ENCODE assay signal across 8 cellular contexts in genomic region chr2:176188969-176189665, GRCh38. TPM values are rescaled to one million over a fixed set of nuclear protein-coding genes. Genes with fewer than 3 reads are reported as not detected.
DNase-seq lines count a peak whose midpoint lies in the region; ATAC-seq, FAIRE-seq and TF ChIP-seq lines count a peak whose summit lies in the region.

No MANE protein-coding gene starts in this region.

- H3K56ac ChIP-seq in H1 (replicated peaks; ENCODE audit: insufficient read length, low read depth, low read length): no peak overlapping the region

- no peak for FAIRE-seq in H1 (lab: Jason Lieb, UNC)

- TF ChIP-seq RAD21 in H1 (IDR thresholded peaks at IDR 0.05 in 1 of 2, conservative IDR thresholded peaks at IDR 0.05 in 1 of 2; ENCODE audit: low read depth in 2 of 2, low read length in 2 of 2) (no peak), neural cell (conservative IDR thresholded peaks at IDR 0.05) (no peak)

- H2AK5ac ChIP-seq in H1 (ENCODE audit: low read depth, low read length): no peak overlapping the region

- no peaks in the 10 kb centered on the region for H3K36me3 ChIP-seq in CD4-positive, CD25-positive, alpha-beta regulatory T cell (ENCODE audit: control insufficient read depth, insufficient read depth, low read length)
- H3K36me3 ChIP-seq in H1 (ENCODE audit: control insufficient read depth in 2 of 4, insufficient read depth in 4 of 4, low read length in 3 of 4) (no peaks in the 10 kb centered on the region), neural cell (ENCODE audit: insufficient read depth, low read length) (no peaks in the 10 kb centered on the region), thyroid gland (no peaks in the 10 kb centered on the region)

- H2AFZ ChIP-seq in H1 (ENCODE audit: low read length) (no peak overlapping the region), neural cell (ENCODE audit: low read depth, low read length) (no peak overlapping the region)

- no peak overlapping the region for H3K18ac ChIP-seq in H1 (ENCODE audit: extremely low read depth, low read length)

- peaks cover 24% of the 10 kb centered on the region for H3K4me1 ChIP-seq in CD4-positive, CD25-positive, alpha-beta regulatory T cell (ENCODE audit: control insufficient read depth, insufficient read depth, low read length, poor library complexity, severe bottlenecking)
- H3K4me1 ChIP-seq in H1 (replicated peaks in 1 of 4; ENCODE audit: control insufficient read depth in 3 of 4, insufficient read depth in 4 of 4, low read length in 3 of 4) (peaks cover 5 to 12% (median 6%) of the 10 kb centered on the region in 4 experiments; a peak in 5 of 7 replicates), thyroid gland (peaks cover 9 to 17% of the 10 kb centered on the region in 2 donors)

- H4K8ac ChIP-seq in H1 (ENCODE audit: extremely low read depth, insufficient read depth, low read length): peak overlapping the region; percentile 82; the same call in 1 of the 2 replicates

- no peak overlapping the region for H3K14ac ChIP-seq in H1 (ENCODE audit: insufficient read length)

- peaks cover 49% of the 10 kb centered on the region for H3K27me3 ChIP-seq in CD4-positive, CD25-positive, alpha-beta regulatory T cell (ENCODE audit: control insufficient read depth, insufficient read depth, low read length)
- H3K27me3 ChIP-seq in H1 (replicated peaks in 1 of 4; ENCODE audit: control insufficient read depth in 3 of 4, extremely low read depth in 1 of 4, insufficient read depth in 3 of 4, low read length in 3 of 4) (peaks cover 71 to 99% (median 88%) of the 10 kb centered on the region in 4 experiments), neural cell (ENCODE audit: insufficient read depth, low read depth, low read length) (peaks cover 99% of the 10 kb centered on the region), thyroid gland (peaks cover 55% of the 10 kb centered on the region)

- 2% methylated on average over 59 of the region's 77 CpGs; no CpG with 5 or more reads in 1 of the 2 experiments for WGBS in H1 (ENCODE audit: extremely low coverage in 1 of 2, insufficient coverage in 1 of 2, insufficient read length in 1 of 2, insufficient replicate concordance in 2 of 2, low coverage in 1 of 2, low lambda C conversion rate in 2 of 2, missing lambda C conversion rate in 1 of 2), 2 experiments
- 6 to 14% methylated on average over 15 to 27 of the region's 77 CpGs for WGBS in thyroid gland, 2 donors

- no peak overlapping the region for H3K27ac Mint-ChIP-seq in CD4-positive, CD25-positive, alpha-beta regulatory T cell

- H3F3A ChIP-seq in neural cell (ENCODE audit: insufficient read depth, low read length, poor library complexity, severe bottlenecking): no peaks in the 10 kb centered on the region

- TF ChIP-seq POLR2A in H1 (IDR thresholded peaks at IDR 0.05; ENCODE audit: control extremely low read depth in 1 of 2, low read depth in 2 of 2, low read length in 2 of 2) (no peak), thyroid gland (IDR thresholded peaks at IDR 0.05) (no peak)

- ATAC-seq in CD4-positive, CD25-positive, alpha-beta regulatory T cell (ENCODE audit: low read depth in 2 of 2): no peak
- ATAC-seq in HG02571 (IDR thresholded peaks at IDR 0.05; ENCODE audit: unreplicated experiment): no peak
- ATAC-seq in GM21515 (IDR thresholded peaks at IDR 0.05; ENCODE audit: unreplicated experiment): no peak

- no peak overlapping the region for H4K5ac ChIP-seq in H1 (ENCODE audit: insufficient read length, low read depth, low read length)

- intact Hi-C loops in thyroid gland (cut with DNase I): no loop called here

- H2BK15ac ChIP-seq in H1 (ENCODE audit: low read length): no peak overlapping the region

- H2BK20ac ChIP-seq in H1 (ENCODE audit: low read length): no peak overlapping the region

- H3K9me2 ChIP-seq in neural cell (ENCODE audit: insufficient read depth, low read length): no peaks in the 10 kb centered on the region

- H2BK12ac ChIP-seq in H1 (ENCODE audit: low read depth, low read length): no peak overlapping the region

- no peak overlapping the region for H3K27ac ChIP-seq in CD4-positive, CD25-positive, alpha-beta regulatory T cell (ENCODE audit: insufficient read depth, low read length, poor library complexity, severe bottlenecking)
- H3K27ac ChIP-seq in H1 (ENCODE audit: low read depth, low read length) (no peak overlapping the region), neural cell (ENCODE audit: low read length) (no peak overlapping the region), thyroid gland (no peak overlapping the region)

- no peaks in the 10 kb centered on the region for H3K9me3 ChIP-seq in CD4-positive, CD25-positive, alpha-beta regulatory T cell (ENCODE audit: control insufficient read depth in 2 of 2, low read length in 2 of 2)
- H3K9me3 ChIP-seq in H1 (ENCODE audit: insufficient read depth in 2 of 2, low read depth in 1 of 2, low read length in 1 of 2) (no peaks in the 10 kb centered on the region), neural cell (ENCODE audit: low read length) (no peaks in the 10 kb centered on the region), thyroid gland (no peaks in the 10 kb centered on the region)

- H3K4me1 Mint-ChIP-seq in CD4-positive, CD25-positive, alpha-beta regulatory T cell: peaks cover 7 to 22% (median 11%) of the 10 kb centered on the region in 4 donors

- CTCF ChIA-PET in H1 (lab: Charles Lee; ENCODE audit: partially characterized antibody): interaction anchor here (1.1 to 8.7 kb wide), 3 partner anchors 10 to 49 kb away, joined by 3 to 60 read pairs (median 3); no protein-coding TSS in a partner anchor

- H3K27me3 Mint-ChIP-seq in CD4-positive, CD25-positive, alpha-beta regulatory T cell: peaks cover 89% of the 10 kb centered on the region

- H3K9me3 Mint-ChIP-seq in CD4-positive, CD25-positive, alpha-beta regulatory T cell: peaks cover 0 to 10% (median 0%) of the 10 kb centered on the region in 7 donors

- no peak overlapping the region for H3K4me3 ChIP-seq in CD4-positive, CD25-positive, alpha-beta regulatory T cell (ENCODE audit: low read depth, low read length)
- H3K4me3 ChIP-seq in H1 (ENCODE audit: extremely low read depth in 1 of 4, insufficient read depth in 2 of 4, low read depth in 3 of 4, low read length in 4 of 4) (peak overlapping the region; percentile 2 to 54 (median 28); a peak in 5 of 8 replicates), neural cell (ENCODE audit: low read length) (no peak overlapping the region), thyroid gland (replicated peaks in 1 of 3) (peak overlapping the region in 1 of 3 donors; percentile 46)

- no peak overlapping the region for H3K4ac ChIP-seq in H1 (replicated peaks; ENCODE audit: insufficient read length, low read depth, low read length)

- peak overlapping the region in 3 of 4 donors; percentile 56 to 76 (median 76) for H3K4me3 Mint-ChIP-seq in CD4-positive, CD25-positive, alpha-beta regulatory T cell

- H3K36me3 Mint-ChIP-seq in CD4-positive, CD25-positive, alpha-beta regulatory T cell: no peaks in the 10 kb centered on the region

- no peak for DNase-seq in CD4-positive, CD25-positive, alpha-beta regulatory T cell
- peak; percentile 68 for DNase-seq in NCI-H146 (lab: John Stamatoyannopoulos, UW)
- DNase-seq in H1 (ENCODE audit: low read depth in 1 of 2, low spot score in 2 of 2): peak in 1 of 2 experiments; percentile 71
- no peak for DNase-seq in stimulated activated CD8-positive, alpha-beta memory T cell treated with anti-CD3 and anti-CD28 coated beads, Interleukin-4, amount 100 ng/mL, for 48 hours
- DNase-seq in thyroid gland: no peak

- POLR2A ChIA-PET in H1 (lab: Charles Lee; ENCODE audit: partially characterized antibody): interaction anchor here (0.6 to 1.1 kb wide), 6 partner anchors 10 to 48 kb away, joined by 3 to 4 read pairs (median 3); no protein-coding TSS in a partner anchor

- H4K91ac ChIP-seq in H1 (replicated peaks; ENCODE audit: insufficient read length, low read length): no peak overlapping the region

- peaks cover 8 to 21% of the 10 kb centered on the region in 2 experiments for H4K20me1 ChIP-seq in H1 (replicated peaks in 1 of 2; ENCODE audit: control insufficient read depth in 1 of 2, insufficient read depth in 2 of 2, low read length in 2 of 2)
- H4K20me1 ChIP-seq in neural cell (ENCODE audit: insufficient read depth): no peaks in the 10 kb centered on the region

- no peak overlapping the region for H3K23ac ChIP-seq in H1 (ENCODE audit: insufficient read length)

- H3K4me2 ChIP-seq in H1 (ENCODE audit: insufficient read depth in 1 of 2, low read depth in 2 of 2, low read length in 2 of 2): peak overlapping the region; percentile 63 to 76
- H3K4me2 ChIP-seq in neural cell (ENCODE audit: low read length): no peak overlapping the region

- TF ChIP-seq EP300 in H1 (IDR thresholded peaks at IDR 0.05; ENCODE audit: borderline replicate concordance in 1 of 2, low read depth in 2 of 2, low read length in 2 of 2) (no peak), neural cell (conservative IDR thresholded peaks at IDR 0.05; ENCODE audit: poor library complexity, severe bottlenecking) (no peak)

- H3K9ac ChIP-seq in H1 (replicated peaks in 1 of 4; ENCODE audit: extremely low read depth in 1 of 4, low read depth in 3 of 4, low read length in 3 of 4) (no peak overlapping the region), neural cell (ENCODE audit: low read length) (no peak overlapping the region)

- H3K79me1 ChIP-seq in H1 (ENCODE audit: low read depth, low read length): no peaks in the 10 kb centered on the region

- H3K23me2 ChIP-seq in H1 (ENCODE audit: low read depth, low read length): peaks cover 11% of the 10 kb centered on the region; the same call in 1 of the 2 replicates

- H3K79me2 ChIP-seq in H1 (ENCODE audit: control insufficient read depth in 1 of 2, insufficient read depth in 2 of 2, low read length in 2 of 2) (no peaks in the 10 kb centered on the region), neural cell (replicated peaks; ENCODE audit: insufficient read depth, low read length) (no peaks in the 10 kb centered on the region)

- TF ChIP-seq CTCF in H1 (IDR thresholded peaks at IDR 0.05; ENCODE audit: control extremely low read depth in 1 of 3, insufficient read depth in 1 of 3, low read depth in 1 of 3, low read length in 3 of 3): no peak
- TF ChIP-seq CTCF in neural cell (IDR thresholded peaks at IDR 0.05; ENCODE audit: poor library complexity, severe bottlenecking): no peak
- TF ChIP-seq CTCF in thyroid gland (IDR thresholded peaks at IDR 0.05): no peak

- no peak overlapping the region for H2BK5ac ChIP-seq in H1 (ENCODE audit: low read depth, low read length)

- H2BK120ac ChIP-seq in H1 (replicated peaks; ENCODE audit: low read depth, low read length): no peak overlapping the region

RNA-seq across cellular contexts. Expression of gene HOXD1, which starts 0.6 kb away (rescaled TPM):
- total RNA-seq in CD4-positive, CD25-positive, alpha-beta regulatory T cell: not detected
- polyA plus RNA-seq in CD4-positive, CD25-positive, alpha-beta regulatory T cell: not detected
- total RNA-seq in H1 (2021; fragmentation: NEBNext Ultra II Directional; extraction: Animal tissue kit (Norgen Biotek cat#: 25700)): not detected in 2 replicates
- polyA plus RNA-seq in H1 (2011; rRNA removed): 0.03 TPM in 1 of 2 replicates, not detected in the other
- not detected for polyA plus RNA-seq in H1 (2011; cell fraction: cytosol; rRNA removed)
- polyA plus RNA-seq in H1 (2011; cell fraction: nucleus; rRNA removed): not detected
- polyA plus RNA-seq in H1 (2012, experiment 1 of 2): not detected in 4 replicates
- polyA plus RNA-seq in H1 (2012, experiment 2 of 2): 0.13 TPM
- polyA plus RNA-seq in H1 (2013, experiment 1 of 2): not detected
- polyA plus RNA-seq in H1 (2013, experiment 2 of 2): 0.02 TPM
- polyA minus RNA-seq in H1 (2011; rRNA and poly(A)+ RNA removed): not detected in 2 replicates
- polyA minus RNA-seq in H1 (2011; cell fraction: cytosol; rRNA and poly(A)+ RNA removed): not detected
- polyA minus RNA-seq in H1 (2011; cell fraction: nucleus; rRNA and poly(A)+ RNA removed): 0.30 TPM
- polyA plus RNA-seq in neural cell: not detected in 2 replicates
- polyA minus RNA-seq in neural cell: not detected in 2 replicates
- under 1 TPM in 2 of 4 donors, not detected in 2; 0.11 to 0.40 TPM for total RNA-seq in thyroid gland

RNA-seq across cellular contexts. Expression of gene HOXD3, which starts 32.0 kb away (rescaled TPM):
- not detected for total RNA-seq in CD4-positive, CD25-positive, alpha-beta regulatory T cell
- polyA plus RNA-seq in CD4-positive, CD25-positive, alpha-beta regulatory T cell: not detected
- total RNA-seq in H1 (2021; fragmentation: NEBNext Ultra II Directional; extraction: Animal tissue kit (Norgen Biotek cat#: 25700)): not detected in 2 replicates
- polyA plus RNA-seq in H1 (2011; rRNA removed): not detected in 2 replicates
- not detected for polyA plus RNA-seq in H1 (2011; cell fraction: cytosol; rRNA removed)
- not detected for polyA plus RNA-seq in H1 (2011; cell fraction: nucleus; rRNA removed)
- polyA plus RNA-seq in H1 (2012, experiment 1 of 2): not detected in 4 replicates
- not detected for polyA plus RNA-seq in H1 (2012, experiment 2 of 2)
- not detected for polyA plus RNA-seq in H1 (2013, experiment 1 of 2)
- polyA plus RNA-seq in H1 (2013, experiment 2 of 2): not detected
- not detected in 2 replicates for polyA minus RNA-seq in H1 (2011; rRNA and poly(A)+ RNA removed)
- not detected for polyA minus RNA-seq in H1 (2011; cell fraction: cytosol; rRNA and poly(A)+ RNA removed)
- polyA minus RNA-seq in H1 (2011; cell fraction: nucleus; rRNA and poly(A)+ RNA removed): not detected
- polyA plus RNA-seq in neural cell: not detected in 2 replicates
- not detected in 2 replicates for polyA minus RNA-seq in neural cell
- total RNA-seq in thyroid gland: 1 to 10 TPM in 3 of 4 donors, under 1 TPM in 1; 0.75 to 5.0 (median 3.1) TPM

RNA-seq across cellular contexts. Expression of gene HOXD4, which starts 37.8 kb away (rescaled TPM):
- total RNA-seq in CD4-positive, CD25-positive, alpha-beta regulatory T cell: not detected
- not detected for polyA plus RNA-seq in CD4-positive, CD25-positive, alpha-beta regulatory T cell
- total RNA-seq in H1 (2021; fragmentation: NEBNext Ultra II Directional; extraction: Animal tissue kit (Norgen Biotek cat#: 25700)): not detected in 2 replicates
- not detected in 2 replicates for polyA plus RNA-seq in H1 (2011; rRNA removed)
- polyA plus RNA-seq in H1 (2011; cell fraction: cytosol; rRNA removed): not detected
- polyA plus RNA-seq in H1 (2011; cell fraction: nucleus; rRNA removed): not detected
- not detected in 4 replicates for polyA plus RNA-seq in H1 (2012, experiment 1 of 2)
- polyA plus RNA-seq in H1 (2012, experiment 2 of 2): not detected
- not detected for polyA plus RNA-seq in H1 (2013, experiment 1 of 2)
- polyA plus RNA-seq in H1 (2013, experiment 2 of 2): not detected
- polyA minus RNA-seq in H1 (2011; rRNA and poly(A)+ RNA removed): not detected in 2 replicates
- polyA minus RNA-seq in H1 (2011; cell fraction: cytosol; rRNA and poly(A)+ RNA removed): not detected
- polyA minus RNA-seq in H1 (2011; cell fraction: nucleus; rRNA and poly(A)+ RNA removed): not detected
- not detected in 2 replicates for polyA plus RNA-seq in neural cell
- polyA minus RNA-seq in neural cell: not detected in 2 replicates
- 1 to 10 TPM; 1.6 to 4.8 (median 3.3) TPM for total RNA-seq in thyroid gland

RNA-seq across cellular contexts. Expression of gene HOXD8, which starts 59.6 kb away (rescaled TPM):
- total RNA-seq in CD4-positive, CD25-positive, alpha-beta regulatory T cell: not detected
- not detected for polyA plus RNA-seq in CD4-positive, CD25-positive, alpha-beta regulatory T cell
- total RNA-seq in H1 (2021; fragmentation: NEBNext Ultra II Directional; extraction: Animal tissue kit (Norgen Biotek cat#: 25700)): not detected in 2 replicates
- polyA plus RNA-seq in H1 (2011; rRNA removed) (not detected in 2 replicates), neural cell (not detected in 2 replicates)
- not detected for polyA plus RNA-seq in H1 (2011; cell fraction: cytosol; rRNA removed)
- not detected for polyA plus RNA-seq in H1 (2011; cell fraction: nucleus; rRNA removed)
- not detected in 4 replicates for polyA plus RNA-seq in H1 (2012, experiment 1 of 2)
- polyA plus RNA-seq in H1 (2012, experiment 2 of 2): not detected
- polyA plus RNA-seq in H1 (2013, experiment 1 of 2): not detected
- polyA plus RNA-seq in H1 (2013, experiment 2 of 2): not detected
- not detected in 2 replicates for polyA minus RNA-seq in H1 (2011; rRNA and poly(A)+ RNA removed)
- not detected for polyA minus RNA-seq in H1 (2011; cell fraction: cytosol; rRNA and poly(A)+ RNA removed)
- not detected for polyA minus RNA-seq in H1 (2011; cell fraction: nucleus; rRNA and poly(A)+ RNA removed)
- polyA minus RNA-seq in neural cell: not detected in 2 replicates
- total RNA-seq in thyroid gland: 10 to 100 TPM in 2 of 4 donors, 1 to 10 TPM in 2; 4.1 to 24.9 (median 9.9) TPM

Comparison
In these comparisons a context has a peak if more than half of its experiments do, and no peak if none do; other contexts are left out.
1. H3K4me3 ChIP-seq: peak in H1 (4 of 4); none in CD4-positive, CD25-positive, alpha-beta regulatory T cell (single experiment) and neural cell (single experiment).